1 cellular context compared by ENCODE assay signal in genomic region chr6:142805042-142805441, GRCh38.
TF ChIP-seq lines count a peak whose summit lies in the region.

No MANE protein-coding gene starts in this region.

TF ChIP-seq in IMR-90, 13 proteins besides CTCF, POLR2A, EP300 and RAD21 (continued from another document):
- no peak for TF ChIP-seq MAFK (IDR thresholded peaks at IDR 0.05; ENCODE audit: low read depth, low read length)
- TF ChIP-seq RFX5 (IDR thresholded peaks at IDR 0.05; ENCODE audit: low read depth, low read length), result no peak
- no peak for TF ChIP-seq NFE2L2 (IDR thresholded peaks at IDR 0.05; ENCODE audit: low read depth, low read length)
- no peak for TF ChIP-seq USF2 (IDR thresholded peaks at IDR 0.05; ENCODE audit: low read depth, low read length)
- TF ChIP-seq SMC3 (IDR thresholded peaks at IDR 0.05; ENCODE audit: low read depth, low read length), result no peak
- TF ChIP-seq BHLHE40 (IDR thresholded peaks at IDR 0.05; ENCODE audit: low read depth, low read length), result no peak
- TF ChIP-seq FOS (IDR thresholded peaks at IDR 0.05; ENCODE audit: low read depth, low read length), result no peak
- TF ChIP-seq MAZ (IDR thresholded peaks at IDR 0.05; ENCODE audit: borderline replicate concordance, low read depth, low read length), result no peak
TF ChIP-seq in IMR-90: peak in this region for 0.
